In genomic region chr9:89359636-89360315, GRCh38 we compare ENCODE assay signal across 7 cellular contexts. TPM values are rescaled to one million over a fixed set of nuclear protein-coding genes. Genes with fewer than 3 reads are reported as not detected.
DNase-seq lines count a peak whose midpoint lies in the region; ATAC-seq, FAIRE-seq and TF ChIP-seq lines count a peak whose summit lies in the region.

No MANE protein-coding gene starts in this region.

- no peaks in the 10 kb centered on the region for H3K27me3 Mint-ChIP-seq in endodermal cell (ENCODE audit: insufficient read depth)

- TF ChIP-seq POLR2A in GM12891 (IDR thresholded peaks at IDR 0.05; ENCODE audit: low read depth, low read length), result no peak

- 93 to 97% methylated on average over 5 to 7 of the region's 8 CpGs for WGBS in endodermal cell (ENCODE audit: insufficient coverage in 1 of 2, insufficient read length in 1 of 2), 2 experiments
- 49 to 62% (median 50%) methylated on average over 8 of the region's 8 CpGs for WGBS in psoas muscle, 3 donors

- H3K36me3 ChIP-seq in endodermal cell (ENCODE audit: control insufficient read depth, insufficient read depth, low read length) (peaks cover 51% of the 10 kb centered on the region), psoas muscle (ENCODE audit: insufficient read depth in 1 of 2, low read depth in 1 of 2) (peaks cover 7 to 87% of the 10 kb centered on the region in 2 donors)

- intact Hi-C loops in psoas muscle (cut with DNase I), result no loop called here

- peak overlapping the region; percentile 62 for H3K27ac Mint-ChIP-seq in endodermal cell

- no peaks in the 10 kb centered on the region for H3K9me3 ChIP-seq in endodermal cell (ENCODE audit: control insufficient read depth, low read length)
- H3K9me3 ChIP-seq in psoas muscle, result no peaks in the 10 kb centered on the region

- H3K4me3 Mint-ChIP-seq in endodermal cell, result peak overlapping the region; percentile 2

- H3K4me1 ChIP-seq in endodermal cell (ENCODE audit: control insufficient read depth, insufficient read depth, low read length), result peaks cover 19% of the 10 kb centered on the region
- peaks cover 26% of the 10 kb centered on the region for H3K4me1 ChIP-seq in psoas muscle

- H3K27me3 ChIP-seq in endodermal cell (ENCODE audit: control insufficient read depth, insufficient read depth, low read length, poor library complexity, severe bottlenecking) (no peaks in the 10 kb centered on the region), psoas muscle (ENCODE audit: insufficient read depth in 3 of 3, low read length in 2 of 3) (no peaks in the 10 kb centered on the region)

- H3K27ac ChIP-seq in endodermal cell (ENCODE audit: low read depth, low read length) (no peak overlapping the region), psoas muscle (peak overlapping the region; percentile 81)

- H3K4me1 Mint-ChIP-seq in endodermal cell, result peaks cover 33% of the 10 kb centered on the region

- FAIRE-seq in GM12891 (lab: Jason Lieb, UNC), result no peak

- H3K36me3 Mint-ChIP-seq in endodermal cell (ENCODE audit: low read depth), result peaks cover 57% of the 10 kb centered on the region

- H3K9ac ChIP-seq in endodermal cell (ENCODE audit: extremely low read depth, low read length, poor library complexity, severe bottlenecking), result no peak overlapping the region

- H3K9me3 Mint-ChIP-seq in endodermal cell, result no peaks in the 10 kb centered on the region

- no peak overlapping the region for H3K4me3 ChIP-seq in endodermal cell (ENCODE audit: low read length)
- no peak overlapping the region for H3K4me3 ChIP-seq in psoas muscle

- peak; percentile 61 to 70 (median 65) for ATAC-seq in psoas muscle

- TF ChIP-seq CTCF in endodermal cell (conservative IDR thresholded peaks at IDR 0.05) (no peak), psoas muscle (IDR thresholded peaks at IDR 0.05) (no peak), GM20000 (IDR thresholded peaks at IDR 0.05; ENCODE audit: extremely low read depth, missing control alignments) (no peak)

- DNase-seq in GM12891 (ENCODE audit: insufficient read length, low spot score) (no peak), OCI-M1 (lab: John Stamatoyannopoulos, UW) (peak; percentile 3), endodermal cell (peak; percentile 37), psoas muscle (no peak), AML-193 (lab: John Stamatoyannopoulos, UW) (no peak), GM20000 (ENCODE audit: low spot score) (no peak)
- DNase-seq in stimulated activated CD4-positive, alpha-beta T cell treated with anti-CD3 and anti-CD28 coated beads, Interleukin-4, amount 100 ng/mL, for 1 hour, result no peak

TF ChIP-seq in GM12891, 5 proteins besides CTCF, POLR2A, EP300 and RAD21:
- TF ChIP-seq POLR2AphosphoS5 (IDR thresholded peaks at IDR 0.05; ENCODE audit: low read depth, low read length) (peak; percentile 28; the same call in 1 of the 2 replicates), TAF1 (IDR thresholded peaks at IDR 0.05; ENCODE audit: low read depth, low read length) (no peak)

RNA-seq across cellular contexts. Expression of gene SECISBP2, which starts 41.5 kb away (rescaled TPM):
- 15.7 TPM for polyA plus RNA-seq in GM12891 (2012; ENCODE audit: low read depth, missing spikeins)
- total RNA-seq in endodermal cell (10 to 100 TPM; 55.7 to 56.0 TPM), psoas muscle (10 to 100 TPM; 26.2 to 49.0 (median 38.6) TPM)
- 56.8 TPM for polyA plus RNA-seq in endodermal cell (2013, experiment 1 of 2)
- polyA plus RNA-seq in endodermal cell (2013, experiment 2 of 2), result 48.8 TPM
- polyA plus RNA-seq in psoas muscle, result 10 to 100 TPM; 31.9 to 80.8 (median 45.4) TPM

RNA-seq across cellular contexts. Expression of gene CKS2, which starts 48.8 kb away (rescaled TPM):
- polyA plus RNA-seq in GM12891 (2012; ENCODE audit: low read depth, missing spikeins), result 360 TPM
- total RNA-seq in endodermal cell (100 to 1,000 TPM; 163 to 209 TPM), psoas muscle (10 to 100 TPM in 2 of 4 donors, 1 to 10 TPM in 2; 3.6 to 14.4 (median 10.6) TPM)
- polyA plus RNA-seq in endodermal cell (2013, experiment 1 of 2), result 377 TPM
- polyA plus RNA-seq in endodermal cell (2013, experiment 2 of 2), result 393 TPM
- 100 to 1,000 TPM in 1 of 3 donors, 10 to 100 TPM in 2; 25.6 to 170 (median 68.3) TPM for polyA plus RNA-seq in psoas muscle

Comparison
In these comparisons a context has a peak if more than half of its experiments do, and no peak if none do; other contexts are left out.
1. DNase-seq: peak in OCI-M1 (single experiment) and endodermal cell (single experiment); none in GM12891 (single experiment), psoas muscle (0 of 2), AML-193 (0 of 2), stimulated activated CD4-positive, alpha-beta T cell treated with anti-CD3 and anti-CD28 coated beads, Interleukin-4, amount 100 ng/mL, for 1 hour (single experiment) and GM20000 (single experiment).
2. RNA of gene CKS2, which starts 48.8 kb away (total RNA-seq): 163 to 209 TPM in endodermal cell; 3.6 to 14.4 TPM in psoas muscle; every median in the first group is over 10 times any median in the second.